Comparison of ENCODE assay signal across 1 cellular context in genomic region chr3:185270956-185271332, GRCh38.
TF ChIP-seq lines count a peak whose summit lies in the region.

No MANE protein-coding gene starts in this region.

TF ChIP-seq in SK-N-SH treated with all-trans-retinoic acid at 6 μM for 48 hours, 23 proteins besides CTCF, POLR2A, EP300 and RAD21 (continued from another document):
- no peak for TF ChIP-seq CSRNP3 (CRISPR knock-in tag; IDR thresholded peaks at IDR 0.05)
- no peak for TF ChIP-seq ZNF8 (CRISPR knock-in tag; IDR thresholded peaks at IDR 0.05)
- TF ChIP-seq ZFP30 (CRISPR knock-in tag; IDR thresholded peaks at IDR 0.05) = no peak
- TF ChIP-seq BACH2 (CRISPR knock-in tag; IDR thresholded peaks at IDR 0.05; ENCODE audit: borderline replicate concordance) = no peak
- TF ChIP-seq ESRRG (CRISPR knock-in tag; IDR thresholded peaks at IDR 0.05) = no peak
